Comparison of ENCODE assay signal across 9 cellular contexts in the genomic region with DNA sequence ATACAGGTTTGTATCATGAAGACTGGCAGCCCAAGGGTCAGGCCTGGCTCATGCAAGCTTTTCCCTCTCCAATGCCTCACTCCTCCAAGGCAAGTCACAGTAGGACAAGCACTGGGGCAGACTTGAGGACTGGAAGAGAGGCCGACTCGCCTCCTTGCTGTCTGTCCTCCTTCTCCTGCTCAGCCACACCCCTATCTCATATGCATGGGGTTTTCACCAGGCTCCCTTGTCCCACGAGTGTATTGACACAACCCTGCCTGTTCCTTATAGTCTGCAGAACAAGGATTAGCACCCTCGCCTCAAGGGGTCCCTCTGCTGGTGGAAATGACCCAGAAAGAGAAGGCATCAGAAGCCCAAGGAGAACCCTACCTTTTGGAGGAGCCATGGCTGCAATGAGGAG.
DNase-seq lines count a peak whose midpoint lies in the region; ATAC-seq and TF ChIP-seq lines count a peak whose summit lies in the region.
"Had no signal": no experiment of that assay in that cellular context is flagged by ENCODE, and none has a peak within 500 bp of the region (broad histone marks: within the 10 kb centered on the region; RNA-seq: fewer than 3 reads in every experiment).

No MANE protein-coding gene starts in this region.

- H3K27me3 ChIP-seq in adrenal gland: no peaks in the 10 kb centered on the region
- H3K27me3 ChIP-seq: BLaER1 had no signal

- H3K27me3 Mint-ChIP-seq in WTC11 (ENCODE audit: low read depth): peaks cover 79% of the 10 kb centered on the region
- no peaks in the 10 kb centered on the region for H3K27me3 Mint-ChIP-seq in neural crest cell (ENCODE audit: low read depth)

- H3K27ac Mint-ChIP-seq in WTC11 (no peak overlapping the region), neural crest cell (ENCODE audit: unreplicated experiment) (no peak overlapping the region)

- WGBS in adrenal gland, 4 donors: 61 to 80% (median 63%) methylated on average over 3 to 4 of the region's 4 CpGs

- H3K4me1 ChIP-seq in adrenal gland (replicated peaks in 1 of 2): no peaks in the 10 kb centered on the region
- H3K4me1 ChIP-seq: BLaER1 had no signal

- POLR2A ChIA-PET in WTC11 (lab: Charles Lee): no interaction called here

- H3K4me3 ChIP-seq in Jurkat, Clone E6-1 (ENCODE audit: low read length): no peak overlapping the region
- no peak overlapping the region for H3K4me3 ChIP-seq in adrenal gland
- H3K4me3 ChIP-seq: BLaER1 had no signal

- CTCF ChIA-PET in WTC11 (lab: Charles Lee): interaction anchor here (0.7 to 1.8 kb wide), 2 partner anchors 190 to 223 kb away, joined by 5 to 9 read pairs; a partner anchor contains a TSS

- peak; percentile 67 for ATAC-seq in WTC11

- no peaks in the 10 kb centered on the region for H3K9me3 ChIP-seq in adrenal gland (replicated peaks in 1 of 3)

- DNase-seq in NCI-H2029 treated with DMSO at 0.1 percent for 48 hours (lab: John Stamatoyannopoulos, UW) (peak; percentile 41), NCI-H2029 (lab: John Stamatoyannopoulos, UW) (no peak), WTC11 (ENCODE audit: low spot score) (peak; percentile 66), neural crest cell (ENCODE audit: low read depth, low spot score) (peak; percentile 29), adrenal gland (no peak), GOT3 (lab: John Stamatoyannopoulos, UW) (no peak)
- DNase-seq in Jurkat, Clone E6-1 (ENCODE audit: low read depth, low spot score): peak; percentile 64
- DNase-seq in activated CD4-positive, CD25-positive, alpha-beta regulatory T cell (lab: John Stamatoyannopoulos, UW): no peak

- no peaks in the 10 kb centered on the region for H3K36me3 ChIP-seq in adrenal gland (replicated peaks in 1 of 2)
- H3K36me3 ChIP-seq: BLaER1 had no signal

- H3K36me3 Mint-ChIP-seq in WTC11 (peaks cover 61% of the 10 kb centered on the region), neural crest cell (ENCODE audit: low read depth) (peaks cover 13% of the 10 kb centered on the region)

- H3K9me3 Mint-ChIP-seq in WTC11: peaks cover 77% of the 10 kb centered on the region
- H3K9me3 Mint-ChIP-seq in neural crest cell: peaks cover 13% of the 10 kb centered on the region

- H3K4me3 Mint-ChIP-seq in WTC11: no peak overlapping the region
- no peak overlapping the region for H3K4me3 Mint-ChIP-seq in neural crest cell

- no peak for TF ChIP-seq POLR2A in adrenal gland (IDR thresholded peaks at IDR 0.05)

- intact Hi-C loops in adrenal gland (cut with DNase I): no loop called here

- peak; percentile 17; the same call in 1 of the 2 replicates for TF ChIP-seq CTCF in WTC11 (IDR thresholded peaks at IDR 0.05)
- peak; percentile 62 for TF ChIP-seq CTCF in neural crest cell (conservative IDR thresholded peaks at IDR 0.05)
- no peak for TF ChIP-seq CTCF in adrenal gland (IDR thresholded peaks at IDR 0.05)

- H3K4me1 Mint-ChIP-seq in WTC11 (peaks cover 12% of the 10 kb centered on the region), neural crest cell (peaks cover 25% of the 10 kb centered on the region)

- no peak overlapping the region for H3K27ac ChIP-seq in adrenal gland
- H3K27ac ChIP-seq: BLaER1 had no signal

TF ChIP-seq in WTC11, 78 proteins besides CTCF, POLR2A, EP300 and RAD21:
- TF ChIP-seq, protein P1, sequence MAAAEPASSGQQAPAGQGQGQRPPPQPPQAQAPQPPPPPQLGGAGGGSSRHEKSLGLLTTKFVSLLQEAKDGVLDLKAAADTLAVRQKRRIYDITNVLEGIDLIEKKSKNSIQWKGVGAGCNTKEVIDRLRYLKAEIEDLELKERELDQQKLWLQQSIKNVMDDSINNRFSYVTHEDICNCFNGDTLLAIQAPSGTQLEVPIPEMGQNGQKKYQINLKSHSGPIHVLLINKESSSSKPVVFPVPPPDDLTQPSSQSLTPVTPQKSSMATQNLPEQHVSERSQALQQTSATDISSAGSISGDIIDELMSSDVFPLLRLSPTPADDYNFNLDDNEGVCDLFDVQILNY (CRISPR knock-in tag; IDR thresholded peaks at IDR 0.05): no peak
- no peak for TF ChIP-seq MXD4 (CRISPR knock-in tag; IDR thresholded peaks at IDR 0.05; ENCODE audit: borderline replicate concordance)
- no peak for TF ChIP-seq FOXK1 (CRISPR knock-in tag; IDR thresholded peaks at IDR 0.05)
- TF ChIP-seq, protein P2, sequence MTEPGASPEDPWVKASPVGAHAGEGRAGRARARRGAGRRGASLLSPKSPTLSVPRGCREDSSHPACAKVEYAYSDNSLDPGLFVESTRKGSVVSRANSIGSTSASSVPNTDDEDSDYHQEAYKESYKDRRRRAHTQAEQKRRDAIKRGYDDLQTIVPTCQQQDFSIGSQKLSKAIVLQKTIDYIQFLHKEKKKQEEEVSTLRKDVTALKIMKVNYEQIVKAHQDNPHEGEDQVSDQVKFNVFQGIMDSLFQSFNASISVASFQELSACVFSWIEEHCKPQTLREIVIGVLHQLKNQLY (CRISPR knock-in tag; IDR thresholded peaks at IDR 0.05): no peak
- TF ChIP-seq, protein P3, sequence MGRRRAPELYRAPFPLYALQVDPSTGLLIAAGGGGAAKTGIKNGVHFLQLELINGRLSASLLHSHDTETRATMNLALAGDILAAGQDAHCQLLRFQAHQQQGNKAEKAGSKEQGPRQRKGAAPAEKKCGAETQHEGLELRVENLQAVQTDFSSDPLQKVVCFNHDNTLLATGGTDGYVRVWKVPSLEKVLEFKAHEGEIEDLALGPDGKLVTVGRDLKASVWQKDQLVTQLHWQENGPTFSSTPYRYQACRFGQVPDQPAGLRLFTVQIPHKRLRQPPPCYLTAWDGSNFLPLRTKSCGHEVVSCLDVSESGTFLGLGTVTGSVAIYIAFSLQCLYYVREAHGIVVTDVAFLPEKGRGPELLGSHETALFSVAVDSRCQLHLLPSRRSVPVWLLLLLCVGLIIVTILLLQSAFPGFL (CRISPR knock-in tag; IDR thresholded peaks at IDR 0.05; ENCODE audit: borderline replicate concordance): no peak
- TF ChIP-seq, protein P4, sequence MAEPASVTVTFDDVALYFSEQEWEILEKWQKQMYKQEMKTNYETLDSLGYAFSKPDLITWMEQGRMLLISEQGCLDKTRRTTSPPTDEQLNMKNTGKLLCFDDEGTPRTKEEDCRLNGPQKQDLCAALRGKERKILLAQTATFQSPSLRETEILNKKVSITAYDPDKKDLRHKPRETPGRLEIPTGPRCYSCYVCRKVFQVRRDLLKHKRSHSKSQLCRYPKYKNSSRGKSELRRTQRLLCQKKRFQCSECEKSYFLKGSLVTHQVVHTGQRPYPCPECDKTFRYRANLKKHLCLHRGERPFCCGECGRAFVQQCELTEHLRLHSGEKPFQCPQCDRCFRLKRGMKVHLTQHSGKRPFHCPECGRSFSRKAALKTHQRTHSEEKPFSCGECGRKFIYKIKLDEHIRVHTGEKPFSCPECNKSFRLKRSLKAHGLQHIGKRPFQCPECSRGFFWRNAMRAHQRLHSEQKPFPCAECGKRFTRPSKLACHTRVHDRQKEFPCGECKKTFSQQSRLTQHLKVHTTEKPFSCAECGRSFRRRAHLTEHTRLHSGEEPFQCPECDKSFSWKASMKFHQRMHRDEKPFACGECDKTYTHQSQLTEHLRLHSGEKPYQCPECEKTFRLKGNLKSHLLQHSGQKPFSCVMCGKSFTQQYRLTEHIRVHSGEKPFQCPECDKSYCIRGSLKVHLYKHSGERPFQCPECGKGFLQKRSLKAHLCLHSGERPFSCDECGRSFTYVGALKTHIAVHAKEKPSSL (CRISPR knock-in tag; conservative IDR thresholded peaks at IDR 0.05): no peak
- no peak for TF ChIP-seq ZNF232 (CRISPR knock-in tag; IDR thresholded peaks at IDR 0.05)
- TF ChIP-seq KAT7 (CRISPR knock-in tag; IDR thresholded peaks at IDR 0.05; ENCODE audit: borderline replicate concordance): no peak
- TF ChIP-seq NFYB (CRISPR knock-in tag; conservative IDR thresholded peaks at IDR 0.05; ENCODE audit: low read depth): no peak
- TF ChIP-seq ZNF671 (CRISPR knock-in tag; IDR thresholded peaks at IDR 0.05): no peak
- TF ChIP-seq RORB (CRISPR knock-in tag; IDR thresholded peaks at IDR 0.05): no peak
- TF ChIP-seq, protein P5, sequence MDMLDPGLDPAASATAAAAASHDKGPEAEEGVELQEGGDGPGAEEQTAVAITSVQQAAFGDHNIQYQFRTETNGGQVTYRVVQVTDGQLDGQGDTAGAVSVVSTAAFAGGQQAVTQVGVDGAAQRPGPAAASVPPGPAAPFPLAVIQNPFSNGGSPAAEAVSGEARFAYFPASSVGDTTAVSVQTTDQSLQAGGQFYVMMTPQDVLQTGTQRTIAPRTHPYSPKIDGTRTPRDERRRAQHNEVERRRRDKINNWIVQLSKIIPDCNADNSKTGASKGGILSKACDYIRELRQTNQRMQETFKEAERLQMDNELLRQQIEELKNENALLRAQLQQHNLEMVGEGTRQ (CRISPR knock-in tag; IDR thresholded peaks at IDR 0.05): no peak

Comparison
In these comparisons a context has a peak if more than half of its experiments do, and no peak if none do; other contexts are left out.
1. DNase-seq: peak in NCI-H2029 treated with DMSO at 0.1 percent for 48 hours (single experiment), Jurkat, Clone E6-1 (single experiment), WTC11 (single experiment) and neural crest cell (single experiment); none in NCI-H2029 (single experiment), activated CD4-positive, CD25-positive, alpha-beta regulatory T cell (0 of 4), adrenal gland (0 of 7) and GOT3 (single experiment).
2. CTCF ChIP-seq: peak in WTC11 (single experiment) and neural crest cell (single experiment); none in adrenal gland (0 of 6).